ENCODE assay signal across 30 cellular contexts in genomic region chr6:70708448-70708847, GRCh38. TPM values are rescaled to one million over a fixed set of nuclear protein-coding genes. Genes with fewer than 3 reads are reported as not detected.
DNase-seq lines count a peak whose midpoint lies in the region; ATAC-seq, FAIRE-seq and TF ChIP-seq lines count a peak whose summit lies in the region.
"Had no signal": no experiment of that assay in that cellular context is flagged by ENCODE, and none has a peak within 500 bp of the region (broad histone marks: within the 10 kb centered on the region; RNA-seq: fewer than 3 reads in every experiment).

No MANE protein-coding gene starts in this region.

- no peak for ATAC-seq in CD4-positive, alpha-beta T cell (ENCODE audit: poor library complexity)
- ATAC-seq in GM18511 (IDR thresholded peaks at IDR 0.05; ENCODE audit: unreplicated experiment) (peak; percentile 58), HG03175 (IDR thresholded peaks at IDR 0.05; ENCODE audit: unreplicated experiment) (peak; percentile 77)
- peak; percentile 43 for ATAC-seq in effector memory CD8-positive, alpha-beta T cell (replicated peaks)
- ATAC-seq: gastroesophageal sphincter, left lobe of liver, right cardiac atrium, upper lobe of right lung had no signal

- no peaks in the 10 kb centered on the region for H3K27me3 Mint-ChIP-seq in CD4-positive, alpha-beta T cell
- H3K27me3 Mint-ChIP-seq in effector memory CD8-positive, alpha-beta T cell: no peaks in the 10 kb centered on the region
- H3K27me3 Mint-ChIP-seq: activated naive CD8-positive, alpha-beta T cell treated with anti-CD3 and anti-CD28 coated beads, Interleukin-2, amount 10 ng/mL, durations not matched to agents 7 days and 5 days; dendritic cell treated with granulocyte-macrophage colony-stimulating factor and Interleukin-4, amounts not matched to agents 40 ng/mL and 50 ng/mL, for 4 days; memory B cell had no signal

- peaks cover 15% of the 10 kb centered on the region for H3K36me3 Mint-ChIP-seq in CD4-positive, alpha-beta T cell (ENCODE audit: low read depth)
- H3K36me3 Mint-ChIP-seq in effector memory CD8-positive, alpha-beta T cell (ENCODE audit: insufficient read depth): peaks cover 10% of the 10 kb centered on the region
- H3K36me3 Mint-ChIP-seq: memory B cell had no signal

- H3K9me3 Mint-ChIP-seq in CD4-positive, alpha-beta T cell: peaks cover 2% of the 10 kb centered on the region
- H3K9me3 Mint-ChIP-seq in effector memory CD8-positive, alpha-beta T cell: no peaks in the 10 kb centered on the region
- H3K9me3 Mint-ChIP-seq: activated naive CD8-positive, alpha-beta T cell treated with anti-CD3 and anti-CD28 coated beads, Interleukin-2, amount 10 ng/mL, durations not matched to agents 7 days and 5 days; memory B cell had no signal

- intact Hi-C loops in CD4-positive, alpha-beta T cell (cut with DNase I, micrococcal nuclease): loop anchor here (5.0 kb wide), 2 partner anchors 304 to 644 kb away; no protein-coding TSS in a partner anchor

- FAIRE-seq in HTR-8/SVneo (lab: Jason Lieb, UNC): no peak
- FAIRE-seq: astrocyte, GM19239 had no signal

- H3K9me3 ChIP-seq in CD4-positive, alpha-beta T cell (ENCODE audit: control insufficient read depth, low read length): no peaks in the 10 kb centered on the region
- H3K9me3 ChIP-seq: gastroesophageal sphincter, Peyer's patch, suprapubic skin, upper lobe of right lung had no signal

- POLR2A ChIA-PET in CD4-positive, alpha-beta T cell (lab: Charles Lee): no interaction called here

- peaks cover 71% of the 10 kb centered on the region for H3K4me1 Mint-ChIP-seq in CD4-positive, alpha-beta T cell (ENCODE audit: low read depth)
- H3K4me1 Mint-ChIP-seq in effector memory CD8-positive, alpha-beta T cell (ENCODE audit: low read depth in 2 of 2): peaks cover 25 to 45% of the 10 kb centered on the region in 2 donors

- H3K27me3 ChIP-seq in CD4-positive, alpha-beta T cell (ENCODE audit: control insufficient read depth, insufficient read depth, low read length): no peaks in the 10 kb centered on the region
- H3K27me3 ChIP-seq: BLaER1, gastroesophageal sphincter, Peyer's patch, suprapubic skin, upper lobe of right lung had no signal

- DNase-seq in CD4-positive, alpha-beta T cell: no peak
- no peak for DNase-seq in effector memory CD8-positive, alpha-beta T cell
- DNase-seq in HTR-8/SVneo (ENCODE audit: insufficient read length, low spot score) (no peak), NCI-H2227 treated with DMSO at 0.1 percent for 48 hours (lab: John Stamatoyannopoulos, UW) (no peak), NAMALWA (ENCODE audit: low spot score) (no peak)
- DNase-seq: activated CD4-positive, alpha-beta T cell treated with anti-CD3 and anti-CD28 coated beads, Interleukin-2, amount 50 U/mL, for 1 hour; activated naive CD8-positive, alpha-beta T cell treated with anti-CD3 and anti-CD28 coated beads, Interleukin-2, amount 10 ng/mL, durations not matched to agents 7 days and 5 days; COR-L47; HCEC 1CT; hippocampal formation; NCI-H1105 treated with DMSO at 0.1 percent for 48 hours; NCI-H2029; NCI-H526 treated with DMSO at 0.1 percent for 48 hours; Peyer's patch; posterior cingulate gyrus; right cardiac atrium; SHP77 treated with DMSO at 0.1 percent for 48 hours; stimulated activated CD4-positive, alpha-beta T cell treated with anti-CD3 and anti-CD28 coated beads, Interleukin-4, amount 100 ng/mL, for 1 hour; upper lobe of right lung; WERI-Rb-1 had no signal

- no peak overlapping the region for H3K4me3 Mint-ChIP-seq in CD4-positive, alpha-beta T cell
- H3K4me3 Mint-ChIP-seq in effector memory CD8-positive, alpha-beta T cell: peak overlapping the region in 1 of 2 donors; percentile 51
- H3K4me3 Mint-ChIP-seq: activated naive CD8-positive, alpha-beta T cell treated with anti-CD3 and anti-CD28 coated beads, Interleukin-2, amount 10 ng/mL, durations not matched to agents 7 days and 5 days; dendritic cell treated with granulocyte-macrophage colony-stimulating factor and Interleukin-4, amounts not matched to agents 40 ng/mL and 50 ng/mL, for 4 days; memory B cell had no signal

- H3K27ac Mint-ChIP-seq in CD4-positive, alpha-beta T cell: peak overlapping the region; percentile 59
- H3K27ac Mint-ChIP-seq in effector memory CD8-positive, alpha-beta T cell: peak overlapping the region; percentile 3 to 70
- H3K27ac Mint-ChIP-seq: activated naive CD8-positive, alpha-beta T cell treated with anti-CD3 and anti-CD28 coated beads, Interleukin-2, amount 10 ng/mL, durations not matched to agents 7 days and 5 days; dendritic cell treated with granulocyte-macrophage colony-stimulating factor and Interleukin-4, amounts not matched to agents 40 ng/mL and 50 ng/mL, for 4 days; memory B cell had no signal

- no peak for TF ChIP-seq CTCF in CD4-positive, alpha-beta T cell (IDR thresholded peaks at IDR 0.05)

- CTCF ChIA-PET in CD4-positive, alpha-beta T cell (lab: Charles Lee): interaction anchor here (2.6 to 3.6 kb wide), 2 partner anchors 176 to 248 kb away, joined by 10 to 15 read pairs; partner anchors contain the start of gene B3GAT2

- H3K27ac ChIP-seq in CD4-positive, alpha-beta T cell (ENCODE audit: low read depth, low read length): no peak overlapping the region
- H3K27ac ChIP-seq: BLaER1, gastroesophageal sphincter, Peyer's patch, suprapubic skin, upper lobe of right lung, WERI-Rb-1 had no signal

RNA-seq across cellular contexts. Expression of gene SMAP1, which starts 40.8 kb away (rescaled TPM):
- 10 to 100 TPM; 20.0 to 22.5 TPM for total RNA-seq in CD4-positive, alpha-beta T cell
